1 cellular context compared by ENCODE assay signal in the genomic region with DNA sequence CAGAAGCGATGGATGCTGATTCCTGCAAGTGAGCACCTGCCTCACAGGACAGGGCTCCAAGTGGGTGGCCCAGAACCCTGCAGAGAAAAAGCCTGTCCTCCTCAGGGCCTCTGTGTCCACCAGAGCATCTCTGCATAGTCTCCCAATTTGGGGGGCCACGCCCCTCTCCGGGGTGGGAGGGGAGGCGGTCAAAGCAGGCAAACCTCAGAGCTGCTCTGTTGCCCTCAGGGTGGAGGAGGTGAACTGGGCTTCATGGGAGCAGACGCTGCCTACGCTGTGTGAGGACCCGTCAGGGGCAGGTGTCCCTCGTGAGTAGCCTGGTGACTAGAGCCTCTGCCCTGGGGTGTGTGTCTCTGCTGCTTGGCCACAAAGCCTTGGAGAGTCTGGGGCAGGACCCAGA.
A peak's percentile ranks its signal among the peaks of the same experiment; 100 is the strongest.
TF ChIP-seq lines count a peak whose summit lies in the region.

No MANE protein-coding gene starts in this region.

TF ChIP-seq in GM12878, 131 proteins besides CTCF, POLR2A, EP300 and RAD21:
- peak; percentile 32 for TF ChIP-seq BCL3 (IDR thresholded peaks at IDR 0.05; ENCODE audit: borderline replicate concordance, insufficient read depth, low read depth, low read length, poor library complexity, severe bottlenecking)
- TF ChIP-seq MLLT1 (IDR thresholded peaks at IDR 0.05) = no peak
